In genomic region chr17:42322382-42323267, GRCh38 we compare ENCODE assay signal across 1 cellular context.
TF ChIP-seq lines count a peak whose summit lies in the region.

No MANE protein-coding gene starts in this region.

TF ChIP-seq in HepG2, 621 proteins besides CTCF, POLR2A, EP300 and RAD21 (continued from another document and continues in another):
- TF ChIP-seq LRRFIP1 (CRISPR knock-in tag; conservative IDR thresholded peaks at IDR 0.05) (no peak), FOXO4 (CRISPR knock-in tag; conservative IDR thresholded peaks at IDR 0.05) (no peak), ZNF788 (CRISPR knock-in tag; IDR thresholded peaks at IDR 0.05; ENCODE audit: borderline replicate concordance) (peak; percentile 68; the same call in 1 of the 2 replicates), GABPA (IDR thresholded peaks at IDR 0.05; ENCODE audit: low read depth, low read length) (no peak), GABPA (CRISPR knock-in tag; IDR thresholded peaks at IDR 0.05; ENCODE audit: low read depth) (no peak), ZNF724P (CRISPR knock-in tag; IDR thresholded peaks at IDR 0.05; ENCODE audit: borderline replicate concordance) (no peak), POLR2AphosphoS2 (IDR thresholded peaks at IDR 0.05; ENCODE audit: low read depth, low read length) (no peak), SYNCRIP (IDR thresholded peaks at IDR 0.05; ENCODE audit: insufficient read depth, low read depth, low read length) (no peak), ZNF703 (CRISPR knock-in tag; IDR thresholded peaks at IDR 0.05; ENCODE audit: borderline replicate concordance) (no peak), ZNF777 (CRISPR knock-in tag; IDR thresholded peaks at IDR 0.05) (no peak), SMAD9 (CRISPR knock-in tag; IDR thresholded peaks at IDR 0.05) (no peak), ZNF512 (CRISPR knock-in tag; IDR thresholded peaks at IDR 0.05) (0 out of 2 replicates have a peak, but pooled peaks have one; percentile 50), RBM39 (IDR thresholded peaks at IDR 0.05; ENCODE audit: low read depth, low read length, poor library complexity, severe bottlenecking) (no peak), ZNF446 (CRISPR knock-in tag; IDR thresholded peaks at IDR 0.05) (no peak), FLYWCH1 (CRISPR knock-in tag; IDR thresholded peaks at IDR 0.05) (no peak), AHR (CRISPR knock-in tag; IDR thresholded peaks at IDR 0.05) (peak; percentile 83), ZEB1 (IDR thresholded peaks at IDR 0.05; ENCODE audit: insufficient replicate concordance, low read depth) (no peak), NR3C1 (CRISPR knock-in tag; IDR thresholded peaks at IDR 0.05) (no peak), PPARG (CRISPR knock-in tag; conservative IDR thresholded peaks at IDR 0.05) (peak; percentile 63), POLR2G (IDR thresholded peaks at IDR 0.05; ENCODE audit: low read depth, low read length) (peak; percentile 29; the same call in 1 of the 2 replicates), MED1 (CRISPR knock-in tag; IDR thresholded peaks at IDR 0.05) (no peak), ELF1 (CRISPR knock-in tag; IDR thresholded peaks at IDR 0.05) (no peak), ZFP36L2 (CRISPR knock-in tag; IDR thresholded peaks at IDR 0.05) (peak; percentile 62; the same call in 1 of the 2 replicates), RNF2 (conservative IDR thresholded peaks at IDR 0.05; ENCODE audit: low read depth) (no peak), ZNF746 (CRISPR knock-in tag; IDR thresholded peaks at IDR 0.05) (no peak), ZNF292 (CRISPR knock-in tag; IDR thresholded peaks at IDR 0.05; ENCODE audit: borderline replicate concordance, low read depth) (no peak), ZNF138 (CRISPR knock-in tag; IDR thresholded peaks at IDR 0.05; ENCODE audit: low read depth) (no peak), TOE1 (CRISPR knock-in tag; IDR thresholded peaks at IDR 0.05) (0 out of 2 replicates have a peak, but pooled peaks have one; percentile 81), FOXP1 (IDR thresholded peaks at IDR 0.05) (no peak), FOXP1 (CRISPR knock-in tag; IDR thresholded peaks at IDR 0.05) (no peak), CBX5 (CRISPR knock-in tag; IDR thresholded peaks at IDR 0.05; ENCODE audit: borderline replicate concordance) (peak; percentile 59; the same call in 1 of the 2 replicates), TFDP1 (CRISPR knock-in tag; IDR thresholded peaks at IDR 0.05; ENCODE audit: borderline replicate concordance) (no peak; the same call in 1 of the 2 replicates), HNF4A (CRISPR knock-in tag; IDR thresholded peaks at IDR 0.05) (no peak), FOXO1 (CRISPR knock-in tag; IDR thresholded peaks at IDR 0.05) (peak; percentile 83; the same call in 1 of the 2 replicates), ARHGAP35 (CRISPR knock-in tag; IDR thresholded peaks at IDR 0.05; ENCODE audit: borderline replicate concordance) (0 out of 2 replicates have a peak, but pooled peaks have one; percentile 50), ARNT2 (CRISPR knock-in tag; IDR thresholded peaks at IDR 0.05; ENCODE audit: low read depth) (no peak)
- TF ChIP-seq, protein P1, sequence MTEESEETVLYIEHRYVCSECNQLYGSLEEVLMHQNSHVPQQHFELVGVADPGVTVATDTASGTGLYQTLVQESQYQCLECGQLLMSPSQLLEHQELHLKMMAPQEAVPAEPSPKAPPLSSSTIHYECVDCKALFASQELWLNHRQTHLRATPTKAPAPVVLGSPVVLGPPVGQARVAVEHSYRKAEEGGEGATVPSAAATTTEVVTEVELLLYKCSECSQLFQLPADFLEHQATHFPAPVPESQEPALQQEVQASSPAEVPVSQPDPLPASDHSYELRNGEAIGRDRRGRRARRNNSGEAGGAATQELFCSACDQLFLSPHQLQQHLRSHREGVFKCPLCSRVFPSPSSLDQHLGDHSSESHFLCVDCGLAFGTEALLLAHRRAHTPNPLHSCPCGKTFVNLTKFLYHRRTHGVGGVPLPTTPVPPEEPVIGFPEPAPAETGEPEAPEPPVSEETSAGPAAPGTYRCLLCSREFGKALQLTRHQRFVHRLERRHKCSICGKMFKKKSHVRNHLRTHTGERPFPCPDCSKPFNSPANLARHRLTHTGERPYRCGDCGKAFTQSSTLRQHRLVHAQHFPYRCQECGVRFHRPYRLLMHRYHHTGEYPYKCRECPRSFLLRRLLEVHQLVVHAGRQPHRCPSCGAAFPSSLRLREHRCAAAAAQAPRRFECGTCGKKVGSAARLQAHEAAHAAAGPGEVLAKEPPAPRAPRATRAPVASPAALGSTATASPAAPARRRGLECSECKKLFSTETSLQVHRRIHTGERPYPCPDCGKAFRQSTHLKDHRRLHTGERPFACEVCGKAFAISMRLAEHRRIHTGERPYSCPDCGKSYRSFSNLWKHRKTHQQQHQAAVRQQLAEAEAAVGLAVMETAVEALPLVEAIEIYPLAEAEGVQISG (CRISPR knock-in tag; IDR thresholded peaks at IDR 0.05), result peak; percentile 60; the same call in 1 of the 2 replicates
- TF ChIP-seq, protein P2, sequence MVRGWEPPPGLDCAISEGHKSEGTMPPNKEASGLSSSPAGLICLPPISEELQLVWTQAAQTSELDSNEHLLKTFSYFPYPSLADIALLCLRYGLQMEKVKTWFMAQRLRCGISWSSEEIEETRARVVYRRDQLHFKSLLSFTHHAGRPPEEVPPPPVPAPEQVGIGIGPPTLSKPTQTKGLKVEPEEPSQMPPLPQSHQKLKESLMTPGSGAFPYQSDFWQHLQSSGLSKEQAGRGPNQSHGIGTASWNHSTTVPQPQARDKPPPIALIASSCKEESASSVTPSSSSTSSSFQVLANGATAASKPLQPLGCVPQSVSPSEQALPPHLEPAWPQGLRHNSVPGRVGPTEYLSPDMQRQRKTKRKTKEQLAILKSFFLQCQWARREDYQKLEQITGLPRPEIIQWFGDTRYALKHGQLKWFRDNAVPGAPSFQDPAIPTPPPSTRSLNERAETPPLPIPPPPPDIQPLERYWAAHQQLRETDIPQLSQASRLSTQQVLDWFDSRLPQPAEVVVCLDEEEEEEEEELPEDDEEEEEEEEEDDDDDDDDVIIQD (CRISPR knock-in tag; IDR thresholded peaks at IDR 0.05; ENCODE audit: low read depth), result peak; percentile 48; the same call in 1 of the 2 replicates
- TF ChIP-seq, protein P3, sequence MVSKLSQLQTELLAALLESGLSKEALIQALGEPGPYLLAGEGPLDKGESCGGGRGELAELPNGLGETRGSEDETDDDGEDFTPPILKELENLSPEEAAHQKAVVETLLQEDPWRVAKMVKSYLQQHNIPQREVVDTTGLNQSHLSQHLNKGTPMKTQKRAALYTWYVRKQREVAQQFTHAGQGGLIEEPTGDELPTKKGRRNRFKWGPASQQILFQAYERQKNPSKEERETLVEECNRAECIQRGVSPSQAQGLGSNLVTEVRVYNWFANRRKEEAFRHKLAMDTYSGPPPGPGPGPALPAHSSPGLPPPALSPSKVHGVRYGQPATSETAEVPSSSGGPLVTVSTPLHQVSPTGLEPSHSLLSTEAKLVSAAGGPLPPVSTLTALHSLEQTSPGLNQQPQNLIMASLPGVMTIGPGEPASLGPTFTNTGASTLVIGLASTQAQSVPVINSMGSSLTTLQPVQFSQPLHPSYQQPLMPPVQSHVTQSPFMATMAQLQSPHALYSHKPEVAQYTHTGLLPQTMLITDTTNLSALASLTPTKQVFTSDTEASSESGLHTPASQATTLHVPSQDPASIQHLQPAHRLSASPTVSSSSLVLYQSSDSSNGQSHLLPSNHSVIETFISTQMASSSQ (IDR thresholded peaks at IDR 0.05; ENCODE audit: low read depth), result no peak
- TF ChIP-seq, protein P3 (CRISPR knock-in tag; IDR thresholded peaks at IDR 0.05; ENCODE audit: borderline replicate concordance), result no peak
- TF ChIP-seq, protein P4, sequence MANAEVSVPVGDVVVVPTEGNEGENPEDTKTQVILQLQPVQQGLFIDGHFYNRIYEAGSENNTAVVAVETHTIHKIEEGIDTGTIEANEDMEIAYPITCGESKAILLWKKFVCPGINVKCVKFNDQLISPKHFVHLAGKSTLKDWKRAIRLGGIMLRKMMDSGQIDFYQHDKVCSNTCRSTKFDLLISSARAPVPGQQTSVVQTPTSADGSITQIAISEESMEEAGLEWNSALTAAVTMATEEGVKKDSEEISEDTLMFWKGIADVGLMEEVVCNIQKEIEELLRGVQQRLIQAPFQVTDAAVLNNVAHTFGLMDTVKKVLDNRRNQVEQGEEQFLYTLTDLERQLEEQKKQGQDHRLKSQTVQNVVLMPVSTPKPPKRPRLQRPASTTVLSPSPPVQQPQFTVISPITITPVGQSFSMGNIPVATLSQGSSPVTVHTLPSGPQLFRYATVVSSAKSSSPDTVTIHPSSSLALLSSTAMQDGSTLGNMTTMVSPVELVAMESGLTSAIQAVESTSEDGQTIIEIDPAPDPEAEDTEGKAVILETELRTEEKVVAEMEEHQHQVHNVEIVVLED (CRISPR knock-in tag; IDR thresholded peaks at IDR 0.05; ENCODE audit: borderline replicate concordance), result peak; percentile 40; the same call in 1 of the 2 replicates
- TF ChIP-seq, protein P5, sequence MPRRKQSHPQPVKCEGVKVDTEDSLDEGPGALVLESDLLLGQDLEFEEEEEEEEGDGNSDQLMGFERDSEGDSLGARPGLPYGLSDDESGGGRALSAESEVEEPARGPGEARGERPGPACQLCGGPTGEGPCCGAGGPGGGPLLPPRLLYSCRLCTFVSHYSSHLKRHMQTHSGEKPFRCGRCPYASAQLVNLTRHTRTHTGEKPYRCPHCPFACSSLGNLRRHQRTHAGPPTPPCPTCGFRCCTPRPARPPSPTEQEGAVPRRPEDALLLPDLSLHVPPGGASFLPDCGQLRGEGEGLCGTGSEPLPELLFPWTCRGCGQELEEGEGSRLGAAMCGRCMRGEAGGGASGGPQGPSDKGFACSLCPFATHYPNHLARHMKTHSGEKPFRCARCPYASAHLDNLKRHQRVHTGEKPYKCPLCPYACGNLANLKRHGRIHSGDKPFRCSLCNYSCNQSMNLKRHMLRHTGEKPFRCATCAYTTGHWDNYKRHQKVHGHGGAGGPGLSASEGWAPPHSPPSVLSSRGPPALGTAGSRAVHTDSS (CRISPR knock-in tag; conservative IDR thresholded peaks at IDR 0.05), result no peak
- TF ChIP-seq, protein P6, sequence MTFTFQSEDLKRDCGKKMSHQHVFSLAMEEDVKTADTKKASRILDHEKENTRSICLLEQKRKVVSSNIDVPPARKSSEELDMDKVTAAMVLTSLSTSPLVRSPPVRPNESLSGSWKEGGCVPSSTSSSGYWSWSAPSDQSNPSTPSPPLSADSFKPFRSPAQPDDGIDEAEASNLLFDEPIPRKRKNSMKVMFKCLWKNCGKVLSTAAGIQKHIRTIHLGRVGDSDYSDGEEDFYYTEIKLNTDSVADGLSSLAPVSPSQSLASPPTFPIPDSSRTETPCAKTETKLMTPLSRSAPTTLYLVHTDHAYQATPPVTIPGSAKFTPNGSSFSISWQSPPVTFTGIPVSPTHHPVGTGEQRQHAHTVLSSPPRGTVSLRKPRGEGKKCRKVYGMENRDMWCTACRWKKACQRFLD (CRISPR knock-in tag; IDR thresholded peaks at IDR 0.05; ENCODE audit: borderline replicate concordance), result no peak
